In the genomic region with DNA sequence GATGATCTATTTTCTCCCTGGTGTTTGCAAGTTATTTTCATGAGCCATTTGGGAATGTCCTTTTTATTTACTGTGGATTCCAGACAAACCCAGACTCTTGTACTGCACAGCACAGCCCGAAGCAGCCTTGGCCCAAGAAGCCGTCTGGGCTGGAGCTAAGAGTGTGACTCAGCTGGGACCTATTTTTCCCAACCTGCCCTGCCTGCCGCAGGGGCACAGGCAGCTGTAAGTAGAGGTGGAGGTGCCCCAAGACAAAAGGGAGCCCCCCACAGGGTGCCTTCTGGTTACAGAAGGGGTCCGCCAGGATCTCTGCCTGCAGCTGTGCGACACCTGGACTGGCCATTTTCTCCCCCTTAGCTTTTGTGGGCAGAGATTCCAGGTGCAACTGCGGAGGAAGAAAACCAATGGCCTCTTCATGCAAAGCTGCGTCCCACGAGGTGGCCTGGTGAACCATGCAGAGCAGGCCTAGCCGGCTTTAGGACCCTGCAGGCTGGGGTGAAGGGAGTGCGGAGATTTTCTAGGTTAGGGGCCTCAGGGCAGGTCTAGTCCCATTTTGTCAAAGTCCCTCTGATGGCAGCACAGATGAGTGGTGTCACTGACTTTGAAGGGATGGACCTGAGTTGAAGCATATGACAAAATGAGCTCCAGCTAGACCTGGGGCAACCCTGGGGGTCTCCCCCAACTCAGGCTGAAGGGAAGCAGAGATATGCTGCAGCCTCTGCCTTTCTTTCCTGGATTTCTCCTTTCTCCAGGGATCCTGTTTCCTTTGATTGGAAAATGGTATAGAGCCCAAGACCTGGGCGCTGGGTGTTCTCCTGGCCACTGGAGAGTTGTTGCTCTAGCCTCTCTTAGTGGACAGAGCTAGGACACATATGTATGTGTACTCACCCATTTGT, we compare ENCODE assay signal across 11 cellular contexts.
DNase-seq lines count a peak whose midpoint lies in the region; ATAC-seq and TF ChIP-seq lines count a peak whose summit lies in the region.
"Had no signal": no experiment of that assay in that cellular context is flagged by ENCODE, and none has a peak within 500 bp of the region (broad histone marks: within the 10 kb centered on the region; RNA-seq: fewer than 3 reads in every experiment).

No MANE protein-coding gene starts in this region.

- H3K4me1 ChIP-seq in left lung = no peaks in the 10 kb centered on the region

- peaks cover 7% of the 10 kb centered on the region for H3K9me3 Mint-ChIP-seq in HFFc6
- H3K9me3 Mint-ChIP-seq in effector memory CD8-positive, alpha-beta T cell = peaks cover 0 to 2% of the 10 kb centered on the region in 2 donors

- H3K4me3 Mint-ChIP-seq in HFFc6 = no peak overlapping the region
- H3K4me3 Mint-ChIP-seq in effector memory CD8-positive, alpha-beta T cell = no peak overlapping the region

- peaks cover 19% of the 10 kb centered on the region for H3K4me1 Mint-ChIP-seq in HFFc6 (ENCODE audit: low read depth)
- H3K4me1 Mint-ChIP-seq in effector memory CD8-positive, alpha-beta T cell (ENCODE audit: low read depth in 2 of 2) = peaks cover 10 to 14% of the 10 kb centered on the region in 2 donors

- no peaks in the 10 kb centered on the region for H3K36me3 Mint-ChIP-seq in HFFc6 (ENCODE audit: low read depth)
- no peaks in the 10 kb centered on the region for H3K36me3 Mint-ChIP-seq in effector memory CD8-positive, alpha-beta T cell (ENCODE audit: insufficient read depth)

- H3K36me3 ChIP-seq in left lung = no peaks in the 10 kb centered on the region

- DNase-seq in AG08395 (ENCODE audit: low spot score) (peak; percentile 83), HFFc6 (peak; percentile 46), cardiac fibroblast (ENCODE audit: low read depth in 2 of 2) (peak; percentile 68 to 74), left lung (no peak), NCI-H82 (lab: John Stamatoyannopoulos, UW) (no peak), LoVo (ENCODE audit: low spot score) (no peak)
- no peak for DNase-seq in effector memory CD8-positive, alpha-beta T cell
- DNase-seq: DMS53; effector CD8-positive, alpha-beta T cell had no signal

- ATAC-seq in left lung = peak; percentile 88
- ATAC-seq in HG03045 (IDR thresholded peaks at IDR 0.05; ENCODE audit: unreplicated experiment) = no peak
- ATAC-seq in effector memory CD8-positive, alpha-beta T cell (replicated peaks) = no peak
- ATAC-seq: Panc1 had no signal

- no peaks in the 10 kb centered on the region for H3K27me3 ChIP-seq in left lung

- TF ChIP-seq CTCF in HFFc6 (IDR thresholded peaks at IDR 0.05) (no peak), cardiac fibroblast (IDR thresholded peaks at IDR 0.05; ENCODE audit: low read depth, low read length) (no peak), left lung (IDR thresholded peaks at IDR 0.05) (no peak)

- no peaks in the 10 kb centered on the region for H3K9me3 ChIP-seq in left lung

- no peak overlapping the region for H3K4me3 ChIP-seq in cardiac fibroblast (replicated peaks in 1 of 2; ENCODE audit: low read depth in 2 of 2, low read length in 2 of 2)
- H3K4me3 ChIP-seq in left lung = no peak overlapping the region

- H3K27ac Mint-ChIP-seq in HFFc6 = no peak overlapping the region; the same call in 1 of the 2 replicates
- H3K27ac Mint-ChIP-seq in effector memory CD8-positive, alpha-beta T cell = peak overlapping the region in 1 of 2 donors; percentile 39

- H3K27me3 Mint-ChIP-seq in HFFc6 (ENCODE audit: insufficient read depth) = 0 out of 2 replicates have a peak, but pooled peaks cover 4% of the 10 kb centered on the region
- no peaks in the 10 kb centered on the region for H3K27me3 Mint-ChIP-seq in effector memory CD8-positive, alpha-beta T cell

- no peak overlapping the region for H3K27ac ChIP-seq in left lung

- intact Hi-C loops in left lung (cut with DNase I) = no loop called here

Comparison
In these comparisons a context has a peak if more than half of its experiments do, and no peak if none do; other contexts are left out.
1. DNase-seq: peak in AG08395 (single experiment), HFFc6 (single experiment) and cardiac fibroblast (2 of 2); none in left lung (0 of 2), NCI-H82 (single experiment), effector memory CD8-positive, alpha-beta T cell (0 of 3) and LoVo (single experiment).